ENCODE assay signal across 10 cellular contexts in genomic region chr14:73943083-73943482, GRCh38. TPM values are rescaled to one million over a fixed set of nuclear protein-coding genes. Genes with fewer than 3 reads are reported as not detected.
DNase-seq lines count a peak whose midpoint lies in the region; ATAC-seq, FAIRE-seq and TF ChIP-seq lines count a peak whose summit lies in the region.
"Had no signal": no experiment of that assay in that cellular context is flagged by ENCODE, and none has a peak within 500 bp of the region (broad histone marks: within the 10 kb centered on the region; RNA-seq: fewer than 3 reads in every experiment).

No MANE protein-coding gene starts in this region.

- H3K9me3 ChIP-seq in gastrocnemius medialis (no peaks in the 10 kb centered on the region), Caco-2 (no peaks in the 10 kb centered on the region)

- ATAC-seq in gastrocnemius medialis (peak; percentile 67 to 74), HG03135 (IDR thresholded peaks at IDR 0.05; ENCODE audit: unreplicated experiment) (no peak)

- no peak for FAIRE-seq in RCC 7860 (lab: Jason Lieb, UNC)

- TF ChIP-seq POLR2A in gastrocnemius medialis (IDR thresholded peaks at IDR 0.05), result no peak

- intact Hi-C loops in gastrocnemius medialis (cut with DNase I; ENCODE audit: low total_unique reads) (no loop called here), Caco-2 (cut with micrococcal nuclease; ENCODE audit: unreplicated experiment) (loop anchor here (5.0 kb wide), 1 partner anchor 94 kb away; no protein-coding TSS in a partner anchor)

- DNase-seq in NCI-H2196 (lab: John Stamatoyannopoulos, UW; ENCODE audit: unreplicated experiment), result peak; percentile 14
- DNase-seq in NCI-H2196 treated with DMSO at 0.1 percent for 48 hours (lab: John Stamatoyannopoulos, UW; ENCODE audit: unreplicated experiment), result no peak
- DNase-seq in RCC 7860 (ENCODE audit: low spot score), result peak; percentile 17
- DNase-seq in fibroblast of pulmonary artery (ENCODE audit: low read depth), result peak; percentile 86
- DNase-seq in gastrocnemius medialis, result peak in 1 of 2 donors; percentile 46
- DNase-seq in Caco-2, result no peak
- no peak for DNase-seq in DMS79 (lab: John Stamatoyannopoulos, UW)
- DNase-seq: activated naive CD8-positive, alpha-beta T cell treated with anti-CD3 and anti-CD28 coated beads for 36 hours had no signal

- no peak overlapping the region for H3K27ac Mint-ChIP-seq in Caco-2 (ENCODE audit: unreplicated experiment)
- H3K27ac Mint-ChIP-seq: activated naive CD8-positive, alpha-beta T cell treated with anti-CD3 and anti-CD28 coated beads for 36 hours had no signal

- H3K4me3 ChIP-seq in fibroblast of pulmonary artery (replicated peaks; ENCODE audit: low read depth, low read length) (no peak overlapping the region), gastrocnemius medialis (no peak overlapping the region), Caco-2 (ENCODE audit: low read depth, low read length) (no peak overlapping the region)
- H3K4me3 ChIP-seq: SK-N-MC had no signal

- H3K27me3 ChIP-seq in gastrocnemius medialis (no peaks in the 10 kb centered on the region), Caco-2 (replicated peaks; ENCODE audit: control insufficient read depth, insufficient read depth, low read length) (peaks cover 3% of the 10 kb centered on the region; the same call in 1 of the 2 replicates)

- CTCF ChIA-PET in Caco-2 (lab: Charles Lee), result no interaction called here

- in situ Hi-C loops in gastrocnemius medialis (cut with MboI; ENCODE audit: low sequenced_read_pairs in 4 of 4), result no loop called here

- H3K4me3 Mint-ChIP-seq in Caco-2 (ENCODE audit: unreplicated experiment), result no peak overlapping the region
- H3K4me3 Mint-ChIP-seq: activated naive CD8-positive, alpha-beta T cell treated with anti-CD3 and anti-CD28 coated beads for 36 hours had no signal

- peaks cover 13% of the 10 kb centered on the region for H3K27me3 Mint-ChIP-seq in Caco-2 (ENCODE audit: insufficient read depth, unreplicated experiment)
- H3K27me3 Mint-ChIP-seq: activated naive CD8-positive, alpha-beta T cell treated with anti-CD3 and anti-CD28 coated beads for 36 hours had no signal

- no TSS peak for BruUV-seq in Caco-2 (replicated peaks; lab: Mats Ljungman, UMichigan)

- POLR2A ChIA-PET in Caco-2 (lab: Charles Lee), result no interaction called here

- H3K36me3 Mint-ChIP-seq in Caco-2 (ENCODE audit: insufficient read depth, unreplicated experiment), result no peaks in the 10 kb centered on the region
- H3K36me3 Mint-ChIP-seq: activated naive CD8-positive, alpha-beta T cell treated with anti-CD3 and anti-CD28 coated beads for 36 hours had no signal

- TF ChIP-seq CTCF in fibroblast of pulmonary artery (IDR thresholded peaks at IDR 0.05; ENCODE audit: low read length, missing control alignments) (no peak), gastrocnemius medialis (IDR thresholded peaks at IDR 0.05 in 4 of 5, conservative IDR thresholded peaks at IDR 0.05 in 1 of 5) (no peak), Caco-2 (IDR thresholded peaks at IDR 0.05; ENCODE audit: insufficient read depth in 1 of 2, low read depth in 1 of 2, low read length in 1 of 2, severe bottlenecking in 1 of 2, unreplicated experiment in 1 of 2) (no peak)

- no peaks in the 10 kb centered on the region for H3K4me1 ChIP-seq in gastrocnemius medialis
- H3K4me1 ChIP-seq in Caco-2, result peaks cover 23% of the 10 kb centered on the region

- H3K4me1 Mint-ChIP-seq in Caco-2 (ENCODE audit: low read depth, unreplicated experiment), result peaks cover 17% of the 10 kb centered on the region
- H3K4me1 Mint-ChIP-seq: activated naive CD8-positive, alpha-beta T cell treated with anti-CD3 and anti-CD28 coated beads for 36 hours had no signal

- peak overlapping the region in 2 of 4 donors; percentile 5 to 22 for H3K27ac ChIP-seq in gastrocnemius medialis
- H3K27ac ChIP-seq: SK-N-MC had no signal

- H3K9me3 Mint-ChIP-seq in Caco-2 (ENCODE audit: unreplicated experiment), result no peaks in the 10 kb centered on the region
- H3K9me3 Mint-ChIP-seq: activated naive CD8-positive, alpha-beta T cell treated with anti-CD3 and anti-CD28 coated beads for 36 hours had no signal

- peaks cover 0 to 40% of the 10 kb centered on the region in 2 donors for H3K36me3 ChIP-seq in gastrocnemius medialis
- H3K36me3 ChIP-seq in Caco-2 (ENCODE audit: control insufficient read depth, insufficient read depth, low read length), result no peaks in the 10 kb centered on the region

RNA-seq across cellular contexts. Expression of gene FAM161B, which starts 6.8 kb away (rescaled TPM):
- total RNA-seq in gastrocnemius medialis (1 to 10 TPM; 5.0 to 7.7 (median 6.0) TPM), Caco-2 (2022) (1.4 and 1.6 TPM in 2 replicates)

RNA-seq across cellular contexts. Expression of gene COQ6, which starts 7.0 kb away (rescaled TPM):
- total RNA-seq in gastrocnemius medialis (10 to 100 TPM; 36.5 to 60.6 (median 42.2) TPM), Caco-2 (2022) (18.0 and 21.3 TPM in 2 replicates)

RNA-seq across cellular contexts. Expression of gene ZNF410, which starts 56.4 kb away (rescaled TPM):
- total RNA-seq in gastrocnemius medialis (10 to 100 TPM; 22.6 to 33.2 (median 24.0) TPM), Caco-2 (2022) (35.9 and 36.8 TPM in 2 replicates)

Comparison
In these comparisons a context has a peak if more than half of its experiments do, and no peak if none do; other contexts are left out.
1. DNase-seq: peak in NCI-H2196 (single experiment), RCC 7860 (single experiment) and fibroblast of pulmonary artery (single experiment); none in NCI-H2196 treated with DMSO at 0.1 percent for 48 hours (single experiment), Caco-2 (0 of 2) and DMS79 (single experiment).